ENCODE assay signal across 1 cellular context in genomic region chr5:93191426-93191825, GRCh38.
TF ChIP-seq lines count a peak whose summit lies in the region.

No MANE protein-coding gene starts in this region.

TF ChIP-seq in HCT116, 20 proteins besides CTCF, POLR2A, EP300 and RAD21:
- no peak for TF ChIP-seq JUND (IDR thresholded peaks at IDR 0.05)
- no peak for TF ChIP-seq SRF (IDR thresholded peaks at IDR 0.05; ENCODE audit: low read depth)
- no peak for TF ChIP-seq REST (IDR thresholded peaks at IDR 0.05; ENCODE audit: low read depth)
- TF ChIP-seq MAX (IDR thresholded peaks at IDR 0.05) = no peak
- no peak for TF ChIP-seq FOSL1 (IDR thresholded peaks at IDR 0.05; ENCODE audit: low read depth)
- no peak for TF ChIP-seq YY1 (IDR thresholded peaks at IDR 0.05; ENCODE audit: extremely low read depth, insufficient replicate concordance, low read depth, low read length)
- no peak for TF ChIP-seq EZH2phosphoT487 (IDR thresholded peaks at IDR 0.05; ENCODE audit: borderline replicate concordance)
- no peak for TF ChIP-seq ZNF274 (IDR thresholded peaks at IDR 0.05; ENCODE audit: low read depth, low read length)
- TF ChIP-seq CBX3 (IDR thresholded peaks at IDR 0.05; ENCODE audit: low read depth) = no peak
- TF ChIP-seq SP1 (IDR thresholded peaks at IDR 0.05; ENCODE audit: low read depth) = no peak
- no peak for TF ChIP-seq ATF3 (IDR thresholded peaks at IDR 0.05)
- TF ChIP-seq ZBTB33 (IDR thresholded peaks at IDR 0.05; ENCODE audit: extremely low read depth, insufficient replicate concordance, low read length) = no peak
